1 cellular context compared by ENCODE assay signal in genomic region chr6:167444602-167445346, GRCh38.
TF ChIP-seq lines count a peak whose summit lies in the region.

No MANE protein-coding gene starts in this region.

TF ChIP-seq in HCT116, 20 proteins besides CTCF, POLR2A, EP300 and RAD21 (continued from another document):
- TF ChIP-seq JUND (IDR thresholded peaks at IDR 0.05), result no peak
- TF ChIP-seq, protein P1, sequence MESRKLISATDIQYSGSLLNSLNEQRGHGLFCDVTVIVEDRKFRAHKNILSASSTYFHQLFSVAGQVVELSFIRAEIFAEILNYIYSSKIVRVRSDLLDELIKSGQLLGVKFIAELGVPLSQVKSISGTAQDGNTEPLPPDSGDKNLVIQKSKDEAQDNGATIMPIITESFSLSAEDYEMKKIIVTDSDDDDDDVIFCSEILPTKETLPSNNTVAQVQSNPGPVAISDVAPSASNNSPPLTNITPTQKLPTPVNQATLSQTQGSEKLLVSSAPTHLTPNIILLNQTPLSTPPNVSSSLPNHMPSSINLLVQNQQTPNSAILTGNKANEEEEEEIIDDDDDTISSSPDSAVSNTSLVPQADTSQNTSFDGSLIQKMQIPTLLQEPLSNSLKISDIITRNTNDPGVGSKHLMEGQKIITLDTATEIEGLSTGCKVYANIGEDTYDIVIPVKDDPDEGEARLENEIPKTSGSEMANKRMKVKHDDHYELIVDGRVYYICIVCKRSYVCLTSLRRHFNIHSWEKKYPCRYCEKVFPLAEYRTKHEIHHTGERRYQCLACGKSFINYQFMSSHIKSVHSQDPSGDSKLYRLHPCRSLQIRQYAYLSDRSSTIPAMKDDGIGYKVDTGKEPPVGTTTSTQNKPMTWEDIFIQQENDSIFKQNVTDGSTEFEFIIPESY (IDR thresholded peaks at IDR 0.05; ENCODE audit: extremely low read depth, insufficient replicate concordance, low read length), result no peak
- TF ChIP-seq EGR1 (IDR thresholded peaks at IDR 0.05; ENCODE audit: low read depth), result no peak
- TF ChIP-seq ZNF274 (IDR thresholded peaks at IDR 0.05; ENCODE audit: low read depth, low read length), result no peak
- no peak for TF ChIP-seq FOSL1 (IDR thresholded peaks at IDR 0.05; ENCODE audit: low read depth)
- TF ChIP-seq ELF1 (IDR thresholded peaks at IDR 0.05; ENCODE audit: borderline replicate concordance, low read depth), result no peak
- TF ChIP-seq POLR2AphosphoS5 (IDR thresholded peaks at IDR 0.05; ENCODE audit: low read depth, low read length), result no peak
- no peak for TF ChIP-seq YY1 (IDR thresholded peaks at IDR 0.05; ENCODE audit: extremely low read depth, insufficient replicate concordance, low read depth, low read length)
- TF ChIP-seq, protein P2, sequence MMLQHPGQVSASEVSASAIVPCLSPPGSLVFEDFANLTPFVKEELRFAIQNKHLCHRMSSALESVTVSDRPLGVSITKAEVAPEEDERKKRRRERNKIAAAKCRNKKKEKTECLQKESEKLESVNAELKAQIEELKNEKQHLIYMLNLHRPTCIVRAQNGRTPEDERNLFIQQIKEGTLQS (IDR thresholded peaks at IDR 0.05), result no peak
- TF ChIP-seq ZFX (IDR thresholded peaks at IDR 0.05), result no peak
- no peak for TF ChIP-seq EZH2phosphoT487 (IDR thresholded peaks at IDR 0.05; ENCODE audit: borderline replicate concordance)
- TF ChIP-seq REST (IDR thresholded peaks at IDR 0.05; ENCODE audit: low read depth), result no peak
